In genomic region chr7:90720970-90721768, GRCh38 we compare ENCODE assay signal across 1 cellular context.
A peak's percentile ranks its signal among the peaks of the same experiment; 100 is the strongest.
TF ChIP-seq lines count a peak whose summit lies in the region.

No MANE protein-coding gene starts in this region.

TF ChIP-seq in HepG2, 621 proteins besides CTCF, POLR2A, EP300 and RAD21 (continued from another document and continues in another):
- TF ChIP-seq ARID5B (CRISPR knock-in tag; IDR thresholded peaks at IDR 0.05) (peak; percentile 27; the same call in 1 of the 2 replicates), NFIC (IDR thresholded peaks at IDR 0.05; ENCODE audit: low read length) (0 out of 2 replicates have a peak, but pooled peaks have one; percentile 19), MIER2 (CRISPR knock-in tag; IDR thresholded peaks at IDR 0.05) (no peak), FOSL2 (CRISPR knock-in tag; IDR thresholded peaks at IDR 0.05) (peak; percentile 35), GATAD2A (CRISPR knock-in tag; IDR thresholded peaks at IDR 0.05) (peak; percentile 55), HNF4G (IDR thresholded peaks at IDR 0.05; ENCODE audit: borderline replicate concordance, low read depth, low read length) (peak; percentile 81), HNF4G (CRISPR knock-in tag; IDR thresholded peaks at IDR 0.05; ENCODE audit: borderline replicate concordance, low read depth) (no peak), FOXP4 (CRISPR knock-in tag; IDR thresholded peaks at IDR 0.05) (peak; percentile 57), NCOR1 (IDR thresholded peaks at IDR 0.05; ENCODE audit: borderline replicate concordance, low read length) (peak; percentile 60; the same call in 1 of the 2 replicates), RFX1 (IDR thresholded peaks at IDR 0.05) (peak; percentile 72), DPF2 (CRISPR knock-in tag; IDR thresholded peaks at IDR 0.05; ENCODE audit: borderline replicate concordance, low read depth) (0 out of 2 replicates have a peak, but pooled peaks have one; percentile 38), ZNF709 (CRISPR knock-in tag; IDR thresholded peaks at IDR 0.05) (no peak), MXD1 (CRISPR knock-in tag; IDR thresholded peaks at IDR 0.05) (no peak), PAXIP1 (CRISPR knock-in tag; conservative IDR thresholded peaks at IDR 0.05) (peak; percentile 83), HNF4A (CRISPR knock-in tag; IDR thresholded peaks at IDR 0.05) (peak; percentile 80), ZNF24 (IDR thresholded peaks at IDR 0.05) (0 out of 2 replicates have a peak, but pooled peaks have one; percentile 49), ZNF644 (CRISPR knock-in tag; IDR thresholded peaks at IDR 0.05; ENCODE audit: low read depth) (peak; percentile 84), AHDC1 (CRISPR knock-in tag; IDR thresholded peaks at IDR 0.05; ENCODE audit: borderline replicate concordance) (0 out of 2 replicates have a peak, but pooled peaks have one; percentile 56), NR2F1 (CRISPR knock-in tag; IDR thresholded peaks at IDR 0.05) (peak; percentile 48 to 74; a peak in 3 of 4 replicates), RFX3 (CRISPR knock-in tag; IDR thresholded peaks at IDR 0.05) (peak; percentile 75), LCORL (IDR thresholded peaks at IDR 0.05) (no peak), LCORL (CRISPR knock-in tag; IDR thresholded peaks at IDR 0.05) (0 out of 2 replicates have a peak, but pooled peaks have one; percentile 31), FOXA3 (CRISPR knock-in tag; IDR thresholded peaks at IDR 0.05) (peak; percentile 77), KDM6A (CRISPR knock-in tag; IDR thresholded peaks at IDR 0.05; ENCODE audit: low read depth) (peak; percentile 55; the same call in 1 of the 2 replicates), FOXJ3 (CRISPR knock-in tag; IDR thresholded peaks at IDR 0.05; ENCODE audit: borderline replicate concordance) (peak; percentile 58; the same call in 1 of the 2 replicates), ZMYM4 (CRISPR knock-in tag; IDR thresholded peaks at IDR 0.05) (peak; percentile 58; the same call in 1 of the 2 replicates), ZFAT (CRISPR knock-in tag; conservative IDR thresholded peaks at IDR 0.05) (no peak), TBX2 (CRISPR knock-in tag; IDR thresholded peaks at IDR 0.05; ENCODE audit: borderline replicate concordance) (no peak), JUND (CRISPR knock-in tag; IDR thresholded peaks at IDR 0.05) (no peak), POGZ (CRISPR knock-in tag; IDR thresholded peaks at IDR 0.05) (peak; percentile 36; the same call in 1 of the 2 replicates), ZGPAT (CRISPR knock-in tag; IDR thresholded peaks at IDR 0.05) (0 out of 2 replicates have a peak, but pooled peaks have one; percentile 22), ZNF282 (IDR thresholded peaks at IDR 0.05; ENCODE audit: partially characterized antibody) (no peak), SALL1 (CRISPR knock-in tag; IDR thresholded peaks at IDR 0.05) (0 out of 2 replicates have a peak, but pooled peaks have one; percentile 28), FOXA1 (IDR thresholded peaks at IDR 0.05) (no peak), FOXA1 (CRISPR knock-in tag; IDR thresholded peaks at IDR 0.05) (peak; percentile 57), ATF4 (CRISPR knock-in tag; IDR thresholded peaks at IDR 0.05) (peak in 1 of 2 experiments; percentile 75; a peak in 2 of 4 replicates), ZFX (CRISPR knock-in tag; IDR thresholded peaks at IDR 0.05; ENCODE audit: low read depth) (peak; percentile 24; the same call in 1 of the 2 replicates), SMC3 (IDR thresholded peaks at IDR 0.05; ENCODE audit: low read length) (0 out of 2 replicates have a peak, but pooled peaks have one; percentile 6), FOXK1 (CRISPR knock-in tag; IDR thresholded peaks at IDR 0.05; ENCODE audit: borderline replicate concordance, low read depth) (peak; percentile 63; the same call in 1 of the 2 replicates), ARID3A (IDR thresholded peaks at IDR 0.05; ENCODE audit: low read depth, low read length) (peak; percentile 61; the same call in 1 of the 2 replicates), POLR2AphosphoS2 (IDR thresholded peaks at IDR 0.05; ENCODE audit: low read depth, low read length) (no peak), CEBPG (CRISPR knock-in tag; IDR thresholded peaks at IDR 0.05) (peak; percentile 78), NR2C2 (CRISPR knock-in tag; IDR thresholded peaks at IDR 0.05; ENCODE audit: borderline replicate concordance) (peak; percentile 53; the same call in 1 of the 2 replicates)
